In the genomic region with DNA sequence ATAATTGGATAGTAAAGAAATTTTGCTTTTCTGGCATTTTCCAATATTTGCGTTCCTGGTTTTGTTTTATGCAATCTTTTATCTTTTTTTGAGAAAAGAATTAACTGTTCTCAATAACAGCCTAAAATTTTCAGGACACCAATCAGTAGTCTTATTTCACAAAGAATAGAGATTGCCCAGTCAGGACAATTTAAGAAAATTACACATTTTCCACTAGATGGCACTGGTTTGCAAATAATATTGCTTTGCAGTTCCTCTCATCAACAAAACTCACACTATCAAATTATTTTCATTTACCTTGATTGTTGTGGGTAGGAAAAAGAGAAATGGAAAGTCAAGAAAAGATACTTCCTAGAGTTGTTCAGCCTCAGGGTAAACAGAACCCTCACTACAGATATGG, we compare ENCODE assay signal across 10 cellular contexts. TPM values are rescaled to one million over a fixed set of nuclear protein-coding genes. Genes with fewer than 3 reads are reported as not detected.
DNase-seq lines count a peak whose midpoint lies in the region; ATAC-seq and TF ChIP-seq lines count a peak whose summit lies in the region.
"Had no signal": no experiment of that assay in that cellular context is flagged by ENCODE, and none has a peak within 500 bp of the region (broad histone marks: within the 10 kb centered on the region; RNA-seq: fewer than 3 reads in every experiment).

No MANE protein-coding gene starts in this region.

- H3K27ac ChIP-seq in body of pancreas (no peak overlapping the region), liver (ENCODE audit: low read depth in 1 of 2, low read length in 2 of 2) (no peak overlapping the region)

- H3K27me3 ChIP-seq in body of pancreas (no peaks in the 10 kb centered on the region), liver (ENCODE audit: control insufficient read depth in 4 of 4, insufficient read depth in 4 of 4, low read length in 3 of 4) (no peaks in the 10 kb centered on the region)

- TF ChIP-seq RAD21 in liver (IDR thresholded peaks at IDR 0.05): peak; percentile 76 to 82

- H3K36me3 ChIP-seq in body of pancreas (replicated peaks in 1 of 2; ENCODE audit: insufficient read depth in 1 of 2, low read depth in 2 of 2) (no peaks in the 10 kb centered on the region), liver (ENCODE audit: control insufficient read depth in 4 of 4, insufficient read depth in 3 of 4, low read depth in 1 of 4, low read length in 3 of 4) (no peaks in the 10 kb centered on the region)
- H3K36me3 ChIP-seq: HAP-1 had no signal

- intact Hi-C loops in body of pancreas (cut with DNase I): no loop called here

- 2 to 5% methylated on average over 1 of the region's 1 CpG for WGBS in body of pancreas, 2 donors
- WGBS in liver: 6% methylated on average over 1 of the region's 1 CpG

- peak; percentile 48 for DNase-seq in Ammon's horn (ENCODE audit: low spot score)
- DNase-seq in GM20000 (ENCODE audit: low spot score): peak; percentile 73
- DNase-seq in NCI-H2227 treated with DMSO at 0.1 percent for 48 hours (lab: John Stamatoyannopoulos, UW): peak; percentile 56
- no peak for DNase-seq in body of pancreas
- no peak for DNase-seq in T1000 (lab: John Stamatoyannopoulos, UW)
- DNase-seq in activated CD8-positive, alpha-beta memory T cell treated with anti-CD3 and anti-CD28 coated beads, Interleukin-2, amount 50 U/mL, for 4 hours: no peak

- H3K4me1 ChIP-seq in body of pancreas: peaks cover 25% of the 10 kb centered on the region
- H3K4me1 ChIP-seq in liver (ENCODE audit: control insufficient read depth in 4 of 4, insufficient read depth in 4 of 4, low read length in 3 of 4): peaks cover 0 to 15% (median 7%) of the 10 kb centered on the region in 4 donors

- no peak overlapping the region for H3K9ac ChIP-seq in liver (ENCODE audit: low read depth in 1 of 2, low read length in 2 of 2)

- H3K9me3 ChIP-seq in body of pancreas (no peaks in the 10 kb centered on the region), liver (ENCODE audit: control insufficient read depth in 4 of 4, low read length in 3 of 4) (no peaks in the 10 kb centered on the region)
- H3K9me3 ChIP-seq: HAP-1 had no signal

- TF ChIP-seq POLR2A in body of pancreas (IDR thresholded peaks at IDR 0.05): no peak

- no peak for ATAC-seq in body of pancreas
- ATAC-seq in HG02870 (IDR thresholded peaks at IDR 0.05; ENCODE audit: unreplicated experiment): no peak

- TF ChIP-seq CTCF in GM20000 (IDR thresholded peaks at IDR 0.05; ENCODE audit: extremely low read depth, missing control alignments): peak; percentile 20
- TF ChIP-seq CTCF in body of pancreas (IDR thresholded peaks at IDR 0.05): peak in 6 of 7 experiments; percentile 42 to 65 (median 56)
- peak; percentile 46 for TF ChIP-seq CTCF in liver (IDR thresholded peaks at IDR 0.05; ENCODE audit: low read depth, low read length, missing input control)

- H3K4me3 ChIP-seq in body of pancreas: no peak overlapping the region
- no peak overlapping the region for H3K4me3 ChIP-seq in liver (ENCODE audit: low read depth in 1 of 3, low read length in 3 of 3)
- H3K4me3 ChIP-seq: HAP-1 had no signal

TF ChIP-seq in liver, 16 proteins besides CTCF, POLR2A, EP300 and RAD21:
- TF ChIP-seq JUND (IDR thresholded peaks at IDR 0.05): no peak
- TF ChIP-seq HNF4A (conservative IDR thresholded peaks at IDR 0.05): no peak
- TF ChIP-seq RXRA (IDR thresholded peaks at IDR 0.05): no peak
- TF ChIP-seq EGR1 (IDR thresholded peaks at IDR 0.05; ENCODE audit: low read depth in 2 of 2): no peak
- TF ChIP-seq, protein P1, sequence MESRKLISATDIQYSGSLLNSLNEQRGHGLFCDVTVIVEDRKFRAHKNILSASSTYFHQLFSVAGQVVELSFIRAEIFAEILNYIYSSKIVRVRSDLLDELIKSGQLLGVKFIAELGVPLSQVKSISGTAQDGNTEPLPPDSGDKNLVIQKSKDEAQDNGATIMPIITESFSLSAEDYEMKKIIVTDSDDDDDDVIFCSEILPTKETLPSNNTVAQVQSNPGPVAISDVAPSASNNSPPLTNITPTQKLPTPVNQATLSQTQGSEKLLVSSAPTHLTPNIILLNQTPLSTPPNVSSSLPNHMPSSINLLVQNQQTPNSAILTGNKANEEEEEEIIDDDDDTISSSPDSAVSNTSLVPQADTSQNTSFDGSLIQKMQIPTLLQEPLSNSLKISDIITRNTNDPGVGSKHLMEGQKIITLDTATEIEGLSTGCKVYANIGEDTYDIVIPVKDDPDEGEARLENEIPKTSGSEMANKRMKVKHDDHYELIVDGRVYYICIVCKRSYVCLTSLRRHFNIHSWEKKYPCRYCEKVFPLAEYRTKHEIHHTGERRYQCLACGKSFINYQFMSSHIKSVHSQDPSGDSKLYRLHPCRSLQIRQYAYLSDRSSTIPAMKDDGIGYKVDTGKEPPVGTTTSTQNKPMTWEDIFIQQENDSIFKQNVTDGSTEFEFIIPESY (IDR thresholded peaks at IDR 0.05): no peak
- TF ChIP-seq TAF1 (conservative IDR thresholded peaks at IDR 0.05): no peak
- TF ChIP-seq GABPA (IDR thresholded peaks at IDR 0.05 in 1 of 2, conservative IDR thresholded peaks at IDR 0.05 in 1 of 2): no peak
- TF ChIP-seq, protein P2, sequence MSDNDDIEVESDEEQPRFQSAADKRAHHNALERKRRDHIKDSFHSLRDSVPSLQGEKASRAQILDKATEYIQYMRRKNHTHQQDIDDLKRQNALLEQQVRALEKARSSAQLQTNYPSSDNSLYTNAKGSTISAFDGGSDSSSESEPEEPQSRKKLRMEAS (IDR thresholded peaks at IDR 0.05): no peak
- TF ChIP-seq FOXA2 (IDR thresholded peaks at IDR 0.05): no peak
- TF ChIP-seq, protein P3, sequence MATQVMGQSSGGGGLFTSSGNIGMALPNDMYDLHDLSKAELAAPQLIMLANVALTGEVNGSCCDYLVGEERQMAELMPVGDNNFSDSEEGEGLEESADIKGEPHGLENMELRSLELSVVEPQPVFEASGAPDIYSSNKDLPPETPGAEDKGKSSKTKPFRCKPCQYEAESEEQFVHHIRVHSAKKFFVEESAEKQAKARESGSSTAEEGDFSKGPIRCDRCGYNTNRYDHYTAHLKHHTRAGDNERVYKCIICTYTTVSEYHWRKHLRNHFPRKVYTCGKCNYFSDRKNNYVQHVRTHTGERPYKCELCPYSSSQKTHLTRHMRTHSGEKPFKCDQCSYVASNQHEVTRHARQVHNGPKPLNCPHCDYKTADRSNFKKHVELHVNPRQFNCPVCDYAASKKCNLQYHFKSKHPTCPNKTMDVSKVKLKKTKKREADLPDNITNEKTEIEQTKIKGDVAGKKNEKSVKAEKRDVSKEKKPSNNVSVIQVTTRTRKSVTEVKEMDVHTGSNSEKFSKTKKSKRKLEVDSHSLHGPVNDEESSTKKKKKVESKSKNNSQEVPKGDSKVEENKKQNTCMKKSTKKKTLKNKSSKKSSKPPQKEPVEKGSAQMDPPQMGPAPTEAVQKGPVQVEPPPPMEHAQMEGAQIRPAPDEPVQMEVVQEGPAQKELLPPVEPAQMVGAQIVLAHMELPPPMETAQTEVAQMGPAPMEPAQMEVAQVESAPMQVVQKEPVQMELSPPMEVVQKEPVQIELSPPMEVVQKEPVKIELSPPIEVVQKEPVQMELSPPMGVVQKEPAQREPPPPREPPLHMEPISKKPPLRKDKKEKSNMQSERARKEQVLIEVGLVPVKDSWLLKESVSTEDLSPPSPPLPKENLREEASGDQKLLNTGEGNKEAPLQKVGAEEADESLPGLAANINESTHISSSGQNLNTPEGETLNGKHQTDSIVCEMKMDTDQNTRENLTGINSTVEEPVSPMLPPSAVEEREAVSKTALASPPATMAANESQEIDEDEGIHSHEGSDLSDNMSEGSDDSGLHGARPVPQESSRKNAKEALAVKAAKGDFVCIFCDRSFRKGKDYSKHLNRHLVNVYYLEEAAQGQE (IDR thresholded peaks at IDR 0.05): no peak
- no peak for TF ChIP-seq YY1 (IDR thresholded peaks at IDR 0.05)
- TF ChIP-seq NR2F2 (IDR thresholded peaks at IDR 0.05): no peak
- TF ChIP-seq, protein P4, sequence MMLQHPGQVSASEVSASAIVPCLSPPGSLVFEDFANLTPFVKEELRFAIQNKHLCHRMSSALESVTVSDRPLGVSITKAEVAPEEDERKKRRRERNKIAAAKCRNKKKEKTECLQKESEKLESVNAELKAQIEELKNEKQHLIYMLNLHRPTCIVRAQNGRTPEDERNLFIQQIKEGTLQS (IDR thresholded peaks at IDR 0.05): no peak

RNA-seq across cellular contexts. Expression of a gene that starts 2.4 kb away (rescaled TPM):
- total RNA-seq in body of pancreas: 10 to 100 TPM; 10.5 to 12.7 TPM
- 10 to 100 TPM in 1 of 2 donors, 1 to 10 TPM in 1; 6.6 to 11.4 TPM for total RNA-seq in liver
- 1 to 10 TPM; 4.2 to 7.0 TPM for polyA plus RNA-seq in liver

RNA-seq across cellular contexts. Expression of a gene that starts 37.2 kb away (rescaled TPM):
- total RNA-seq in body of pancreas (1 to 10 TPM; 2.6 to 4.0 TPM), liver (1 to 10 TPM; 1.0 to 5.9 TPM)
- polyA plus RNA-seq in liver: 1 to 10 TPM; 1.7 to 1.8 TPM
- polyA plus RNA-seq: esophagus had no signal

Comparison
In these comparisons a context has a peak if more than half of its experiments do, and no peak if none do; other contexts are left out.
1. DNase-seq: peak in Ammon's horn (single experiment), GM20000 (single experiment) and NCI-H2227 treated with DMSO at 0.1 percent for 48 hours (single experiment); none in body of pancreas (0 of 4), T1000 (single experiment) and activated CD8-positive, alpha-beta memory T cell treated with anti-CD3 and anti-CD28 coated beads, Interleukin-2, amount 50 U/mL, for 4 hours (single experiment).
2. Peak in every context shown above with its lines, with median percentiles within 50 percentile points of each other: CTCF ChIP-seq.